ENCODE assay signal across 8 cellular contexts in the genomic region with DNA sequence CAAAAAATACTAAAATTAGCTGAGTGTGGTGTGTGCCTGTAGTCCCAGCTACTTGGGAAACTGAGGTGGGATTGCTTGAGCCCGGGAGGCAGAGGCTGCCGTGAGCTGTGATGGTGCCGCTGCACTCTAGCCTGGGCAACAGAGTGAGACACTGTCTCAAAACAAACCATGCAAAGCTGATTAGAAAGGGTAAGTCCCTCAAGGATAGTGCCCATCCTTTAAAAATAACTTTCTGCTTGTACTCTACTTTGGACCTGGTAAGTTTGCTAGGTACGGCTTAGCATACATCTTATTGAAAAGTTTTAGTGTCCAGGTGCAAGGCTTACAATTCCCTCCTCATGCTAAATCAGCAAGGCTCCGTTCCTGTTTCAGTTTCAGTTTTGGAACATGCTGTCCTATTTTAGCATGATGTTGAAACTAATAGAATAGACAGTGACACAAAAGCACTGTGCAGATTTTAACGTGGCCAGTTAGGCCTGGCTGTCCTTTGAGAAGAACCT. TPM values are rescaled to one million over a fixed set of nuclear protein-coding genes. Genes with fewer than 3 reads are reported as not detected.
DNase-seq lines count a peak whose midpoint lies in the region; ATAC-seq and TF ChIP-seq lines count a peak whose summit lies in the region.

No MANE protein-coding gene starts in this region.

- WGBS in hepatocyte (ENCODE audit: low lambda C conversion rate, missing lambda C conversion rate), result 90% methylated on average over 6 of the region's 6 CpGs

- H3K9me3 Mint-ChIP-seq in activated T-cell treated with anti-CD3 and anti-CD28 coated beads, Interleukin-2, amount 50 U/mL, for 72 hours, result no peaks in the 10 kb centered on the region

- no peaks in the 10 kb centered on the region for H3K9me3 ChIP-seq in hepatocyte (ENCODE audit: low read depth)

- H3K4me3 Mint-ChIP-seq in activated T-cell treated with anti-CD3 and anti-CD28 coated beads, Interleukin-2, amount 50 U/mL, for 72 hours, result peak overlapping the region; percentile 55 to 90

- H3K4me3 ChIP-seq in hepatocyte, result no peak overlapping the region

- H4K20me1 ChIP-seq in hepatocyte (ENCODE audit: insufficient read depth, poor library complexity, severe bottlenecking), result peaks cover 10% of the 10 kb centered on the region

- H3K9me2 ChIP-seq in hepatocyte (replicated peaks; ENCODE audit: insufficient read depth), result no peaks in the 10 kb centered on the region

- DNase-seq in activated T-cell treated with anti-CD3 and anti-CD28 coated beads, Interleukin-2, amount 50 U/mL, for 72 hours, result peak in 1 of 2 donors; percentile 12
- DNase-seq in activated T-cell treated with anti-CD3 and anti-CD28 coated beads for 4 hours (no peak), SIG-M5 treated with dmso at 0.1 percent for 504 hours (lab: John Stamatoyannopoulos, UW; ENCODE audit: unreplicated experiment) (peak; percentile 74), hepatocyte (ENCODE audit: low spot score) (no peak), DMS79 (lab: John Stamatoyannopoulos, UW) (no peak), retina (no peak)

- peak overlapping the region; percentile 74 for H3K27ac ChIP-seq in hepatocyte
- H3K27ac ChIP-seq in temporal lobe (ENCODE audit: low read depth, low read length), result peak overlapping the region; percentile 64

- no peaks in the 10 kb centered on the region for H3K36me3 Mint-ChIP-seq in activated T-cell treated with anti-CD3 and anti-CD28 coated beads, Interleukin-2, amount 50 U/mL, for 72 hours (ENCODE audit: insufficient read depth in 2 of 2)

- H3K27me3 Mint-ChIP-seq in activated T-cell treated with anti-CD3 and anti-CD28 coated beads, Interleukin-2, amount 50 U/mL, for 72 hours (ENCODE audit: low read depth), result no peaks in the 10 kb centered on the region

- peaks cover 24% of the 10 kb centered on the region for H3K4me1 Mint-ChIP-seq in activated T-cell treated with anti-CD3 and anti-CD28 coated beads, Interleukin-2, amount 50 U/mL, for 72 hours (ENCODE audit: low read depth)

- H3K4me2 ChIP-seq in hepatocyte, result peak overlapping the region; percentile 36

- H3K27ac Mint-ChIP-seq in activated T-cell treated with anti-CD3 and anti-CD28 coated beads, Interleukin-2, amount 50 U/mL, for 72 hours, result peak overlapping the region; percentile 88

- H3K27me3 ChIP-seq in hepatocyte, result no peaks in the 10 kb centered on the region

- H2AFZ ChIP-seq in hepatocyte, result no peak overlapping the region

- no peaks in the 10 kb centered on the region for H3K36me3 ChIP-seq in hepatocyte (replicated peaks; ENCODE audit: insufficient read depth, low read depth)

- peaks cover 25% of the 10 kb centered on the region for H3K79me2 ChIP-seq in hepatocyte

- ATAC-seq in activated T-cell treated with anti-CD3 and anti-CD28 coated beads, Interleukin-2, amount 50 U/mL, for 72 hours (replicated peaks in 1 of 2), result peak; percentile 48 to 79
- ATAC-seq in HG02943 (IDR thresholded peaks at IDR 0.05; ENCODE audit: low read depth, unreplicated experiment), result peak; percentile 69

- no peak for TF ChIP-seq CTCF in hepatocyte (IDR thresholded peaks at IDR 0.05; ENCODE audit: poor library complexity)

- H3K4me1 ChIP-seq in hepatocyte (ENCODE audit: insufficient read depth), result peaks cover 8% of the 10 kb centered on the region

RNA-seq across cellular contexts. Expression of gene FEM1B, which starts 21.4 kb away (rescaled TPM):
- 10 to 100 TPM; 51.3 to 54.6 TPM for total RNA-seq in activated T-cell treated with anti-CD3 and anti-CD28 coated beads, Interleukin-2, amount 50 U/mL, for 72 hours
- 54.8 and 62.8 TPM in 2 replicates for total RNA-seq in hepatocyte
- polyA plus RNA-seq in hepatocyte, result 11.9 and 12.1 TPM in 2 replicates
- 143 TPM for total RNA-seq in temporal lobe
